In the genomic region with DNA sequence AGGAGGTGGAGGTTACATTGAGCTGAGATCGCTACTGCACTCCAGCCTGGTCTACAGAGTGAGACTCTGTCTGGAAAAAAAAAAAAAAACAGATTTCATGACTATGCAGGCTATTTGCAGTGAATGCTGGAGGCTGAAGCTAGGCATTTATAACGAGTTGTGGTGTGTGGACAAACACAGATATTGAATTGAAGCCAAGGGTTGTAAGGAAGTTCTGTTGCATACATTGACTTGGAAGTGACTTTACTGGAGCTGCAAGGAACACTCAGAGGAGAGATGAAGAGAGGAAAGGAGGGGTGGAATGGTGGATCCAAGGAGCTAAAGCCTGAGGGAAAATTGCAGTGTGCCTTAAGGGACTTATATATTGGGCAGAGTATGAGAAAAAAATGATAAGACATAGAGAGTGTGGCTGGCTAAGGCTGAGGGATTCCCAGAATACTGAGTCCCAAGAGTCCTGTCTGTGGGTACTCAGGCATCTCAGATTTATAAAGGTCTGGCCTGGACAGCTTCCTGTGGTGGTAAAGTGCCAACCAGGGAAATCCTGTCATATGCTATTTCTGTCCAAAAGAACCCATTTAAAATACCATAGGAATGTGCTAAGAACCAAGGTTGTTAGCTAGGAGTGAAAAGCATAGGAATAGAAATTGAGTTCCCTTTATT, we compare ENCODE assay signal across 19 cellular contexts.
DNase-seq lines count a peak whose midpoint lies in the region; ATAC-seq and TF ChIP-seq lines count a peak whose summit lies in the region.
"Had no signal": no experiment of that assay in that cellular context is flagged by ENCODE, and none has a peak within 500 bp of the region (broad histone marks: within the 10 kb centered on the region; RNA-seq: fewer than 3 reads in every experiment).

No MANE protein-coding gene starts in this region.

- no peak overlapping the region for H3K4me3 ChIP-seq in coronary artery
- H3K4me3 ChIP-seq: sigmoid colon, suprapubic skin had no signal

- ATAC-seq in HG03469 (IDR thresholded peaks at IDR 0.05; ENCODE audit: unreplicated experiment) = no peak

- no peak for TF ChIP-seq CTCF in coronary artery (IDR thresholded peaks at IDR 0.05)

- DNase-seq in EH (ENCODE audit: low read depth) = peak; percentile 65
- peak; percentile 84 for DNase-seq in RPMI7951 (ENCODE audit: low read depth)
- peak; percentile 62 for DNase-seq in fibroblast of peridontal ligament (ENCODE audit: extremely low read depth)
- peak; percentile 60 for DNase-seq in myocyte (ENCODE audit: low read depth)
- no peak for DNase-seq in coronary artery (ENCODE audit: low spot score)
- DNase-seq in COLO668 (lab: John Stamatoyannopoulos, UW; ENCODE audit: unreplicated experiment) = no peak
- DNase-seq in MV-4-11 (lab: John Stamatoyannopoulos, UW) = no peak
- DNase-seq: activated CD4-positive, alpha-beta T cell treated with anti-CD3 and anti-CD28 coated beads, Interleukin-2, amount 50 U/mL, for 48 hours; activated naive CD8-positive, alpha-beta T cell treated with anti-CD3 and anti-CD28 coated beads for 36 hours; activated T-cell treated with anti-CD3 and anti-CD28 coated beads, Interleukin-2, amount 50 U/mL, for 48 hours; caudate nucleus; NCI-H187 treated with DMSO at 0.1 percent for 48 hours; NCI-H510A treated with DMSO at 0.1 percent for 48 hours; nucleus accumbens; OCI-M1; sigmoid colon; stimulated activated CD4-positive, alpha-beta T cell treated with anti-CD3 and anti-CD28 coated beads, Interleukin-2, amount 100 ng/mL, for 48 hours had no signal

- H3K27ac ChIP-seq in coronary artery = no peak overlapping the region
- H3K27ac ChIP-seq: sigmoid colon, suprapubic skin had no signal

Comparison
In these comparisons a context has a peak if more than half of its experiments do, and no peak if none do; other contexts are left out.
1. DNase-seq: peak in EH (single experiment), RPMI7951 (single experiment), fibroblast of peridontal ligament (single experiment) and myocyte (single experiment); none in coronary artery (single experiment), COLO668 (single experiment) and MV-4-11 (single experiment).